In genomic region chr22:21013742-21014201, GRCh38 we compare ENCODE assay signal across 8 cellular contexts. TPM values are rescaled to one million over a fixed set of nuclear protein-coding genes. Genes with fewer than 3 reads are reported as not detected.
A peak's percentile ranks its signal among the peaks of the same experiment; 100 is the strongest.
DNase-seq lines count a peak whose midpoint lies in the region; ATAC-seq and TF ChIP-seq lines count a peak whose summit lies in the region.

No MANE protein-coding gene starts in this region.

- H3K9me3 ChIP-seq in iPS-20b (ENCODE audit: insufficient read depth, low read depth, low read length) = no peaks in the 10 kb centered on the region
- no peaks in the 10 kb centered on the region for H3K9me3 ChIP-seq in tibial artery

- POLR2A ChIA-PET in activated CD4-positive, alpha-beta memory T cell treated with anti-CD3 and anti-CD28 coated beads for 36 hours (lab: Charles Lee) = interaction anchor here (1.7 kb wide), 1 partner anchor 11 kb away, joined by 7 read pairs; the partner anchor contains the start of gene THAP7

- H3K27ac ChIP-seq in iPS-20b (ENCODE audit: low read length) (no peak overlapping the region), tibial artery (peak overlapping the region; percentile 63 to 66)

- no peaks in the 10 kb centered on the region for H3K9me3 Mint-ChIP-seq in activated naive CD4-positive, alpha-beta T cell treated with anti-CD3 and anti-CD28 coated beads for 36 hours
- H3K9me3 Mint-ChIP-seq in activated CD4-positive, alpha-beta memory T cell treated with anti-CD3 and anti-CD28 coated beads for 36 hours = no peaks in the 10 kb centered on the region

- CTCF ChIA-PET in activated naive CD4-positive, alpha-beta T cell treated with anti-CD3 and anti-CD28 coated beads for 36 hours (lab: Charles Lee) = no interaction called here
- CTCF ChIA-PET in activated CD4-positive, alpha-beta memory T cell treated with anti-CD3 and anti-CD28 coated beads for 36 hours (lab: Charles Lee) = interaction anchor here (0.9 kb wide), 1 partner anchor 89 kb away, joined by 3 read pairs; no protein-coding TSS in a partner anchor

- H3K4me3 ChIP-seq in iPS-20b (ENCODE audit: low read length) (peak overlapping the region; percentile 79), tibial artery (peak overlapping the region; percentile 38 to 55)

- peaks cover 21% of the 10 kb centered on the region for H3K4me1 ChIP-seq in iPS-20b (ENCODE audit: insufficient read depth, low read length)
- H3K4me1 ChIP-seq in tibial artery = peaks cover 11 to 28% (median 19%) of the 10 kb centered on the region in 4 donors

- H3K27me3 Mint-ChIP-seq in activated naive CD4-positive, alpha-beta T cell treated with anti-CD3 and anti-CD28 coated beads for 36 hours (ENCODE audit: low read depth) = no peaks in the 10 kb centered on the region
- H3K27me3 Mint-ChIP-seq in activated CD4-positive, alpha-beta memory T cell treated with anti-CD3 and anti-CD28 coated beads for 36 hours = no peaks in the 10 kb centered on the region

- H3K36me3 ChIP-seq in iPS-20b (ENCODE audit: insufficient read depth, low read depth, low read length) (no peaks in the 10 kb centered on the region), tibial artery (no peaks in the 10 kb centered on the region)

- H3K4me1 Mint-ChIP-seq in activated naive CD4-positive, alpha-beta T cell treated with anti-CD3 and anti-CD28 coated beads for 36 hours (ENCODE audit: low read depth) = peaks cover 25% of the 10 kb centered on the region
- peaks cover 20% of the 10 kb centered on the region for H3K4me1 Mint-ChIP-seq in activated CD4-positive, alpha-beta memory T cell treated with anti-CD3 and anti-CD28 coated beads for 36 hours (ENCODE audit: low read depth)

- intact Hi-C loops in activated naive CD4-positive, alpha-beta T cell treated with anti-CD3 and anti-CD28 coated beads for 36 hours (cut with micrococcal nuclease) = loop anchor here (1.0 kb wide), 1 partner anchor 11 kb away; the partner anchor contains the start of gene THAP7
- intact Hi-C loops in activated CD4-positive, alpha-beta memory T cell treated with anti-CD3 and anti-CD28 coated beads for 36 hours (cut with micrococcal nuclease) = loop anchor here (1.0 kb wide), 1 partner anchor 11 kb away; the partner anchor contains the start of gene THAP7
- intact Hi-C loops in tibial artery (cut with DNase I; ENCODE audit: low total_unique reads) = no loop called here

- TF ChIP-seq CTCF in tibial artery (IDR thresholded peaks at IDR 0.05) = no peak

- no peaks in the 10 kb centered on the region for H3K36me3 Mint-ChIP-seq in activated naive CD4-positive, alpha-beta T cell treated with anti-CD3 and anti-CD28 coated beads for 36 hours (ENCODE audit: low read depth)
- no peaks in the 10 kb centered on the region for H3K36me3 Mint-ChIP-seq in activated CD4-positive, alpha-beta memory T cell treated with anti-CD3 and anti-CD28 coated beads for 36 hours

- H3K27me3 ChIP-seq in iPS-20b (ENCODE audit: insufficient read depth, low read length) (peaks cover 15% of the 10 kb centered on the region; the same call in 1 of the 2 replicates), tibial artery (no peaks in the 10 kb centered on the region)

- no peak for ATAC-seq in HG02840 (IDR thresholded peaks at IDR 0.05; ENCODE audit: low FRiP score, unreplicated experiment)

- peak overlapping the region; percentile 74 for H3K4me3 Mint-ChIP-seq in activated naive CD4-positive, alpha-beta T cell treated with anti-CD3 and anti-CD28 coated beads for 36 hours
- peak overlapping the region; percentile 89 for H3K4me3 Mint-ChIP-seq in activated CD4-positive, alpha-beta memory T cell treated with anti-CD3 and anti-CD28 coated beads for 36 hours

- H3K9ac ChIP-seq in iPS-20b (ENCODE audit: low read depth, low read length) = peak overlapping the region; percentile 69; the same call in 1 of the 2 replicates

- no peak overlapping the region for H3K27ac Mint-ChIP-seq in activated naive CD4-positive, alpha-beta T cell treated with anti-CD3 and anti-CD28 coated beads for 36 hours
- peak overlapping the region; percentile 70 for H3K27ac Mint-ChIP-seq in activated CD4-positive, alpha-beta memory T cell treated with anti-CD3 and anti-CD28 coated beads for 36 hours

- DNase-seq in activated naive CD4-positive, alpha-beta T cell treated with anti-CD3 and anti-CD28 coated beads for 36 hours = no peak
- no peak for DNase-seq in activated naive CD4-positive, alpha-beta T cell treated with anti-CD3 and anti-CD28 coated beads, Interleukin-2, amount 50 U/mL, for 16 hours
- no peak for DNase-seq in activated CD4-positive, alpha-beta memory T cell treated with anti-CD3 and anti-CD28 coated beads for 36 hours
- DNase-seq in tibial artery (no peak), GM19238 (ENCODE audit: insufficient read length, low spot score) (no peak), DMS 273 treated with DMSO at 0.1 percent for 48 hours (lab: John Stamatoyannopoulos, UW) (no peak)

RNA-seq across cellular contexts. Expression of gene P2RX6, which starts 1.2 kb away (rescaled TPM):
- total RNA-seq in activated naive CD4-positive, alpha-beta T cell treated with anti-CD3 and anti-CD28 coated beads for 36 hours = under 1 TPM in 1 of 2 experiments, not detected in 1; 0.12 TPM
- total RNA-seq in activated CD4-positive, alpha-beta memory T cell treated with anti-CD3 and anti-CD28 coated beads for 36 hours = not detected

RNA-seq across cellular contexts. Expression of gene THAP7, which starts 11.9 kb away (rescaled TPM):
- 10 to 100 TPM; 20.4 to 21.2 TPM for total RNA-seq in activated naive CD4-positive, alpha-beta T cell treated with anti-CD3 and anti-CD28 coated beads for 36 hours
- total RNA-seq in activated CD4-positive, alpha-beta memory T cell treated with anti-CD3 and anti-CD28 coated beads for 36 hours = 10 to 100 TPM; 22.1 to 26.8 TPM

RNA-seq across cellular contexts. Expression of gene SLC7A4, which starts 18.6 kb away (rescaled TPM):
- total RNA-seq in activated naive CD4-positive, alpha-beta T cell treated with anti-CD3 and anti-CD28 coated beads for 36 hours = not detected
- not detected for total RNA-seq in activated CD4-positive, alpha-beta memory T cell treated with anti-CD3 and anti-CD28 coated beads for 36 hours

RNA-seq across cellular contexts. Expression of gene LZTR1, which starts 31.7 kb away (rescaled TPM):
- total RNA-seq in activated naive CD4-positive, alpha-beta T cell treated with anti-CD3 and anti-CD28 coated beads for 36 hours = 10 to 100 TPM; 23.1 to 27.4 TPM
- total RNA-seq in activated CD4-positive, alpha-beta memory T cell treated with anti-CD3 and anti-CD28 coated beads for 36 hours = 10 to 100 TPM; 39.3 to 43.4 TPM

RNA-seq across cellular contexts. Expression of gene LRRC74B, which starts 32.0 kb away (rescaled TPM):
- total RNA-seq in activated naive CD4-positive, alpha-beta T cell treated with anti-CD3 and anti-CD28 coated beads for 36 hours = not detected
- not detected for total RNA-seq in activated CD4-positive, alpha-beta memory T cell treated with anti-CD3 and anti-CD28 coated beads for 36 hours
